9 cellular contexts compared by ENCODE assay signal in the genomic region with DNA sequence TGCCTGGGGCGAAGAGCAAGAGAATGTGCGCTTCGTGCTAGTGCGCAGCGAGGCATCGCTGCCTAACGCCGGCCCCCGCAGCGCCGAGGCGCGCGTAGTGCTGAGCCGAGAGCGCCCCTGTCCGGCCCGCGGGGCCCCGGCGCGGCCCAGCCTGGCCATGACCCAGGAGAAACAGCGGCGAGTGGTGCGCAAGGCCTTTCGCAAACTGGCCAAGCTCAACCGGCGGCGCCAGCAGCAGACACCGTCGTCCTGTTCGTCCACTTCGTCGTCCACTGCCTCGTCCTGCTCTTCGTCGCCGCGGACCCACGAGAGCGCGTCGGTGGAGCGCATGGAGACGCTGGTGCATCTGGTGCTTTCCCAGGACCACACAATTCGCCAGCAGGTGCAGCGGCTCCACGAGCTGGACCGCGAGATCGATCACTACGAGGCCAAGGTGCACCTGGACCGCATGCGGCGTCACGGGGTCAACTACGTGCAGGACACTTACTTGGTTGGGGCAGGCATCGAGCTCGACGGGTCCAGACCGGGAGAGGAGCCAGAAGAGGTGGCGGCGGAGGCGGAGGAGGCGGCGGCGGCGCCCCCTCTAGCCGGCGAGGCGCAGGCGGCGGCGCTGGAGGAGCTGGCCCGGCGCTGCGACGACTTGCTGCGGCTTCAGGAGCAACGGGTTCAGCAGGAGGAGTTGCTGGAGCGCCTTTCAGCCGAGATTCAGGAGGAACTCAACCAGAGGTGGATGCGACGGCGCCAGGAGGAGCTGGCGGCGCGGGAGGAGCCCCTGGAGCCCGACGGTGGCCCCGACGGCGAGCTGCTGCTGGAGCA. TPM values are rescaled to one million over a fixed set of nuclear protein-coding genes. Genes with fewer than 3 reads are reported as not detected.
A peak's percentile ranks its signal among the peaks of the same experiment; 100 is the strongest.
DNase-seq lines count a peak whose midpoint lies in the region; ATAC-seq, FAIRE-seq and TF ChIP-seq lines count a peak whose summit lies in the region.
"Had no signal": no experiment of that assay in that cellular context is flagged by ENCODE, and none has a peak within 500 bp of the region (broad histone marks: within the 10 kb centered on the region; RNA-seq: fewer than 3 reads in every experiment).

No MANE protein-coding gene starts in this region.

- peaks cover 23% of the 10 kb centered on the region for H3K4me1 ChIP-seq in ES-I3 (ENCODE audit: insufficient read depth, low read length)
- peaks cover 21 to 33% (median 28%) of the 10 kb centered on the region in 3 donors for H3K4me1 ChIP-seq in pancreas

- peak in 1 of 4 donors; percentile 14 for ATAC-seq in pancreas
- ATAC-seq in HG03521 (IDR thresholded peaks at IDR 0.05; ENCODE audit: unreplicated experiment) = no peak
- ATAC-seq in GM18517 (IDR thresholded peaks at IDR 0.05; ENCODE audit: unreplicated experiment) = no peak

- peaks cover 4% of the 10 kb centered on the region for H3K4me1 Mint-ChIP-seq in glutamatergic neuron (ENCODE audit: low read depth, unreplicated experiment)
- H3K4me1 Mint-ChIP-seq in activated T-helper 1 cell treated with anti-CD3 and anti-CD28 coated beads, Interleukin-12 subunit alpha, Interleukin-12 subunit beta, Interleukin-2, Interleukin-4 antibody, amounts not matched to agents 30 ng/mL and 10 ng/mL and 1 ng/mL, durations not matched to agents 14 hours and 24 hours and 36 hours (ENCODE audit: low read depth) = no peaks in the 10 kb centered on the region

- peak overlapping the region; percentile 58; the same call in 1 of the 2 replicates for H3K9ac ChIP-seq in ES-I3 (ENCODE audit: low read depth, low read length)

- H3K27me3 ChIP-seq in pancreas = peaks cover 0 to 8% (median 2%) of the 10 kb centered on the region in 4 donors

- H3K36me3 ChIP-seq in ES-I3 (ENCODE audit: insufficient read depth, low read length) (no peaks in the 10 kb centered on the region), pancreas (no peaks in the 10 kb centered on the region)

- WGBS in pancreas, 2 donors = 11 to 14% methylated on average over 92 to 93 of the region's 93 CpGs

- no peak overlapping the region for H3K27ac Mint-ChIP-seq in glutamatergic neuron (ENCODE audit: unreplicated experiment)
- H3K27ac Mint-ChIP-seq in activated T-helper 1 cell treated with anti-CD3 and anti-CD28 coated beads, Interleukin-12 subunit alpha, Interleukin-12 subunit beta, Interleukin-2, Interleukin-4 antibody, amounts not matched to agents 30 ng/mL and 10 ng/mL and 1 ng/mL, durations not matched to agents 14 hours and 24 hours and 36 hours = no peak overlapping the region

- peaks cover 2% of the 10 kb centered on the region for H3K9me3 Mint-ChIP-seq in glutamatergic neuron (ENCODE audit: unreplicated experiment)
- H3K9me3 Mint-ChIP-seq in activated T-helper 1 cell treated with anti-CD3 and anti-CD28 coated beads, Interleukin-12 subunit alpha, Interleukin-12 subunit beta, Interleukin-2, Interleukin-4 antibody, amounts not matched to agents 30 ng/mL and 10 ng/mL and 1 ng/mL, durations not matched to agents 14 hours and 24 hours and 36 hours = no peaks in the 10 kb centered on the region

- peaks cover 4% of the 10 kb centered on the region for H3K36me3 Mint-ChIP-seq in glutamatergic neuron (ENCODE audit: unreplicated experiment)
- no peaks in the 10 kb centered on the region for H3K36me3 Mint-ChIP-seq in activated T-helper 1 cell treated with anti-CD3 and anti-CD28 coated beads, Interleukin-12 subunit alpha, Interleukin-12 subunit beta, Interleukin-2, Interleukin-4 antibody, amounts not matched to agents 30 ng/mL and 10 ng/mL and 1 ng/mL, durations not matched to agents 14 hours and 24 hours and 36 hours (ENCODE audit: low read depth)

- H3K4me3 Mint-ChIP-seq in glutamatergic neuron (ENCODE audit: unreplicated experiment) = peak overlapping the region; percentile 38
- no peak overlapping the region for H3K4me3 Mint-ChIP-seq in activated T-helper 1 cell treated with anti-CD3 and anti-CD28 coated beads, Interleukin-12 subunit alpha, Interleukin-12 subunit beta, Interleukin-2, Interleukin-4 antibody, amounts not matched to agents 30 ng/mL and 10 ng/mL and 1 ng/mL, durations not matched to agents 14 hours and 24 hours and 36 hours

- H3K9me3 ChIP-seq in ES-I3 (ENCODE audit: control insufficient read depth, insufficient read depth, low read length) = peaks cover 3% of the 10 kb centered on the region; the same call in 1 of the 2 replicates
- H3K9me3 ChIP-seq in pancreas = peaks cover 0 to 5% (median 0%) of the 10 kb centered on the region in 4 donors

- no peak for TF ChIP-seq CTCF in glutamatergic neuron (IDR thresholded peaks at IDR 0.05; ENCODE audit: partially characterized antibody, unreplicated experiment)
- no peak for TF ChIP-seq CTCF in pancreas (IDR thresholded peaks at IDR 0.05)

- intact Hi-C loops in pancreas (cut with DNase I) = loop anchor here in 1 of 3 donors (10.0 kb wide), 1 partner anchor 65 kb away; no protein-coding TSS in a partner anchor
- intact Hi-C loops in activated T-helper 1 cell treated with anti-CD3 and anti-CD28 coated beads, Interleukin-12 subunit alpha, Interleukin-12 subunit beta, Interleukin-2, Interleukin-4 antibody, amounts not matched to agents 30 ng/mL and 10 ng/mL and 1 ng/mL, durations not matched to agents 14 hours and 24 hours and 36 hours (cut with micrococcal nuclease) = no loop called here

- DNase-seq in NCI-H748 (lab: John Stamatoyannopoulos, UW; ENCODE audit: unreplicated experiment) = peak; percentile 88
- DNase-seq in glutamatergic neuron = peak; percentile 51
- peak in 5 of 6 donors; percentile 20 to 75 (median 52) for DNase-seq in pancreas
- no peak for DNase-seq in activated CD8-positive, alpha-beta memory T cell treated with anti-CD3 and anti-CD28 coated beads, Interleukin-2, amount 50 U/mL, for 4 hours
- DNase-seq in activated T-helper 1 cell treated with anti-CD3 and anti-CD28 coated beads, Interleukin-12 subunit alpha, Interleukin-12 subunit beta, Interleukin-2, Interleukin-4 antibody, amounts not matched to agents 30 ng/mL and 10 ng/mL and 1 ng/mL, durations not matched to agents 14 hours and 24 hours and 36 hours (ENCODE audit: low spot score) = no peak

- peak overlapping the region in 2 of 4 donors; percentile 1 to 21 for H3K4me3 ChIP-seq in pancreas

- no peak overlapping the region for H3K27ac ChIP-seq in pancreas

- FAIRE-seq in pancreas (lab: Jason Lieb, UNC) = no peak

- H3K27me3 Mint-ChIP-seq in glutamatergic neuron (ENCODE audit: unreplicated experiment) = peaks cover 16% of the 10 kb centered on the region
- H3K27me3 Mint-ChIP-seq in activated T-helper 1 cell treated with anti-CD3 and anti-CD28 coated beads, Interleukin-12 subunit alpha, Interleukin-12 subunit beta, Interleukin-2, Interleukin-4 antibody, amounts not matched to agents 30 ng/mL and 10 ng/mL and 1 ng/mL, durations not matched to agents 14 hours and 24 hours and 36 hours (ENCODE audit: insufficient read depth) = peaks cover 56% of the 10 kb centered on the region

RNA-seq across cellular contexts. Expression of a gene that starts 1.0 kb away (rescaled TPM):
- total RNA-seq in glutamatergic neuron (ENCODE audit: unreplicated experiment) (not detected), pancreas (under 1 TPM in 2 of 6 donors, not detected in 4; 0.06 to 0.41 TPM)
- under 1 TPM; 0.11 to 0.40 TPM for polyA plus RNA-seq in pancreas
- not detected in 2 replicates for total RNA-seq in activated T-helper 1 cell treated with anti-CD3 and anti-CD28 coated beads, Interleukin-12 subunit alpha, Interleukin-12 subunit beta, Interleukin-2, Interleukin-4 antibody, amounts not matched to agents 30 ng/mL and 10 ng/mL and 1 ng/mL, durations not matched to agents 14 hours and 24 hours and 36 hours
- total RNA-seq: LHCN-M2 had no signal

Comparison
In these comparisons a context has a peak if more than half of its experiments do, and no peak if none do; other contexts are left out.
1. DNase-seq: peak in NCI-H748 (single experiment), glutamatergic neuron (single experiment) and pancreas (5 of 6); none in activated CD8-positive, alpha-beta memory T cell treated with anti-CD3 and anti-CD28 coated beads, Interleukin-2, amount 50 U/mL, for 4 hours (single experiment) and activated T-helper 1 cell treated with anti-CD3 and anti-CD28 coated beads, Interleukin-12 subunit alpha, Interleukin-12 subunit beta, Interleukin-2, Interleukin-4 antibody, amounts not matched to agents 30 ng/mL and 10 ng/mL and 1 ng/mL, durations not matched to agents 14 hours and 24 hours and 36 hours (single experiment).